ENCODE assay signal across 30 cellular contexts in the genomic region with DNA sequence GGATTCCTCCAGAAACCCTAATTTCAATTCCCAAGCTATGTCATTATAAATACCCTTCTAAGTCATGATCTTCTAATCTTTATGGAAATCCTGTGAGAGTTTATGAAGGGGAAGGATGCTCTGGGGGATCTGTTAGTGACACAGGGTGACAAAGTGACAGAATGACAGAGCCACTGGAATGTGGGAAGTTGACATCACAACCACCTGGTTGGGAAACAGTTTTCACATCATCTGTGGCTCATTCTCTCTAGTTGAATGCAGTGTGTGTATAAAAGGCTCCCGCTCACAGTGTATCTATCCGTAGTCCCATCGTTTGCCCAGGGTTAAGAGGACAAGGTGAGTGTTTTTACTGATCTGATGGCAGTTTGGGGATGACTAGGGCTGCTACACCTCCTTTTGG. TPM values are rescaled to one million over a fixed set of nuclear protein-coding genes. Genes with fewer than 3 reads are reported as not detected.
"Had no signal": no experiment of that assay in that cellular context is flagged by ENCODE, and none has a peak within 500 bp of the region (broad histone marks: within the 10 kb centered on the region; RNA-seq: fewer than 3 reads in every experiment).

A gene with protein sequence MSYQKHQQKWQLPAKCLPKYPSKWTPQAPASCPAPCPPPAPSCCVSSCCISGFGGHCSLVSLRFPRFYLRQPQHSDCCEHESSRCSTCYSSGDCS (plus strand): TSS at position 301 of the 400 bp plus-strand sequence. CDS start 702 bp downstream, outside the sequence.

- H3K9me3 ChIP-seq: stomach, suprapubic skin, testis, thoracic aorta, thyroid gland, tibial artery, tibial nerve, transverse colon, upper lobe of left lung, upper lobe of right lung, uterus, vagina had no signal

- H3K27me3 ChIP-seq: suprapubic skin, testis, thyroid gland, tibial artery, tibial nerve, transverse colon, upper lobe of left lung, upper lobe of right lung, uterus, vagina had no signal

- H3K4me3 ChIP-seq: stomach, suprapubic skin, testis, thoracic aorta, thyroid gland, tibial artery, tibial nerve, transverse colon, upper lobe of left lung, upper lobe of right lung, uterus, vagina had no signal

- H3K4me1 ChIP-seq: testis, thyroid gland, tibial artery, tibial nerve, transverse colon, upper lobe of left lung, upper lobe of right lung, uterus, vagina had no signal

- ATAC-seq: stimulated activated effector memory CD8-positive, alpha-beta T cell treated with anti-CD3 and anti-CD28 coated beads, Interleukin-12 subunit alpha, Interleukin-12 subunit beta, amount 100 ng/mL, for 72 hours; stimulated activated memory B cell treated with anti-CD40 and anti-IgM and Interleukin-4, amounts not matched to agents 10 μg/mL and 1 μg/mL and 100 μg/mL, for 72 hours; stimulated activated naive B cell treated with anti-CD40 and anti-IgM and Interleukin-4, amounts not matched to agents 10 μg/mL and 1 μg/mL and 100 μg/mL, for 72 hours; stimulated activated naive CD8-positive, alpha-beta T cell treated with anti-CD3 and anti-CD28 coated beads, Interleukin-15, amount 100 ng/mL, for 72 hours; stimulated activated naive CD8-positive, alpha-beta T cell treated with anti-CD3 and anti-CD28 coated beads, Interleukin-15, Interleukin-2, amounts not matched to agents 100 U/mL and 50 U/mL, for 24 hours; upper lobe of right lung had no signal

- H3K27ac ChIP-seq: stomach, suprapubic skin, testis, thoracic aorta, thyroid gland, tibial artery, tibial nerve, transverse colon, upper lobe of left lung, upper lobe of right lung, uterus, vagina had no signal

- H3K36me3 ChIP-seq: stomach, suprapubic skin, thoracic aorta, thyroid gland, tibial artery, tibial nerve, transverse colon, upper lobe of left lung, upper lobe of right lung, uterus, vagina had no signal

- DNase-seq: stimulated activated CD4-positive, alpha-beta T cell treated with anti-CD3 and anti-CD28 coated beads, Interleukin-2, amount 100 ng/mL, for 48 hours; stimulated activated CD4-positive, alpha-beta T cell treated with anti-CD3 and anti-CD28 coated beads, Interleukin-4, amount 100 ng/mL, for 1 hour; stimulated activated CD4-positive, alpha-beta T cell treated with anti-CD3 and anti-CD28 coated beads, Interleukin-4, amount 100 ng/mL, for 24 hours; stimulated activated CD4-positive, alpha-beta T cell treated with anti-CD3 and anti-CD28 coated beads, Interleukin-4, amount 100 ng/mL, for 4 hours; stimulated activated CD8-positive, alpha-beta memory T cell treated with anti-CD3 and anti-CD28 coated beads, Interleukin-4, amount 100 ng/mL, for 48 hours; stimulated activated naive B cell treated with anti-CD40 and anti-IgM and Interleukin-4, amounts not matched to agents 10 μg/mL and 1 μg/mL and 100 μg/mL, for 72 hours; stimulated activated naive CD4-positive, alpha-beta T cell; stimulated activated naive CD4-positive, alpha-beta T cell treated with Interleukin-2 at 50 U/mL for 16 hours; stimulated activated naive CD8-positive, alpha-beta T cell treated with anti-CD3 and anti-CD28 coated beads, Interleukin-15, amount 100 ng/mL, for 72 hours; stimulated activated naive CD8-positive, alpha-beta T cell treated with anti-CD3 and anti-CD28 coated beads, Interleukin-15, Interleukin-2, amounts not matched to agents 100 U/mL and 50 U/mL, for 24 hours; stomach; substantia nigra; testis; thyroid gland; tibial artery; transverse colon; trophoblast cell; upper lobe of left lung; upper lobe of right lung; uterus had no signal

RNA-seq across cellular contexts. Expression of the gene that starts here (rescaled TPM):
- total RNA-seq: stomach, subcutaneous adipose tissue, suprapubic skin, temporal lobe, testis, thoracic aorta, thyroid gland, tibial nerve, transverse colon, upper lobe of left lung, upper lobe of right lung, ureter, urinary bladder, uterus, vagina had no signal
